11 cellular contexts compared by ENCODE assay signal in genomic region chr3:30548605-30549004, GRCh38. TPM values are rescaled to one million over a fixed set of nuclear protein-coding genes. Genes with fewer than 3 reads are reported as not detected.
DNase-seq lines count a peak whose midpoint lies in the region; ATAC-seq and TF ChIP-seq lines count a peak whose summit lies in the region.
"Had no signal": no experiment of that assay in that cellular context is flagged by ENCODE, and none has a peak within 500 bp of the region (broad histone marks: within the 10 kb centered on the region; RNA-seq: fewer than 3 reads in every experiment).

No MANE protein-coding gene starts in this region.

- no peaks in the 10 kb centered on the region for H3K79me2 ChIP-seq in neural progenitor cell (ENCODE audit: low read depth)

- H3K27ac ChIP-seq in HUES48 (ENCODE audit: low read depth, low read length) (peak overlapping the region; percentile 96), neural progenitor cell (no peak overlapping the region), gastroesophageal sphincter (no peak overlapping the region)
- H3K27ac ChIP-seq: right lobe of liver had no signal

- no peak overlapping the region for H3K4me3 ChIP-seq in HUES48 (ENCODE audit: low read depth, low read length)
- H3K4me3 ChIP-seq in neural progenitor cell, result no peak overlapping the region
- H3K4me3 ChIP-seq in gastroesophageal sphincter, result no peak overlapping the region
- H3K4me3 ChIP-seq: right lobe of liver had no signal

- no peak for TF ChIP-seq POLR2A in gastroesophageal sphincter (IDR thresholded peaks at IDR 0.05)

- H2AFZ ChIP-seq in neural progenitor cell (replicated peaks), result no peak overlapping the region

- H3K27me3 Mint-ChIP-seq in activated naive CD4-positive, alpha-beta T cell treated with anti-CD3 and anti-CD28 coated beads for 36 hours (ENCODE audit: low read depth), result no peaks in the 10 kb centered on the region
- no peaks in the 10 kb centered on the region for H3K27me3 Mint-ChIP-seq in neural progenitor cell (ENCODE audit: insufficient read depth, low read depth)

- no peaks in the 10 kb centered on the region for H3K36me3 ChIP-seq in HUES48 (ENCODE audit: control insufficient read depth, insufficient read depth, low read length)
- H3K36me3 ChIP-seq in neural progenitor cell, result no peaks in the 10 kb centered on the region
- no peaks in the 10 kb centered on the region for H3K36me3 ChIP-seq in gastroesophageal sphincter
- H3K36me3 ChIP-seq: right lobe of liver had no signal

- H3K4me3 Mint-ChIP-seq in activated naive CD4-positive, alpha-beta T cell treated with anti-CD3 and anti-CD28 coated beads for 36 hours, result no peak overlapping the region
- H3K4me3 Mint-ChIP-seq in neural progenitor cell, result no peak overlapping the region

- H3K4me1 ChIP-seq in HUES48 (ENCODE audit: control insufficient read depth, insufficient read depth, low read length) (peaks cover 45% of the 10 kb centered on the region), neural progenitor cell (peaks cover 27% of the 10 kb centered on the region), gastroesophageal sphincter (peaks cover 0 to 4% (median 0%) of the 10 kb centered on the region in 3 donors)
- H3K4me1 ChIP-seq: right lobe of liver had no signal

- H3K27ac Mint-ChIP-seq in activated naive CD4-positive, alpha-beta T cell treated with anti-CD3 and anti-CD28 coated beads for 36 hours, result no peak overlapping the region
- H3K27ac Mint-ChIP-seq in neural progenitor cell, result no peak overlapping the region

- H3K27me3 ChIP-seq in HUES48 (ENCODE audit: control insufficient read depth, insufficient read depth, low read length) (no peaks in the 10 kb centered on the region), neural progenitor cell (peaks cover 5% of the 10 kb centered on the region), gastroesophageal sphincter (no peaks in the 10 kb centered on the region)
- H3K27me3 ChIP-seq: right lobe of liver had no signal

- intact Hi-C loops in activated naive CD4-positive, alpha-beta T cell treated with anti-CD3 and anti-CD28 coated beads for 36 hours (cut with micrococcal nuclease), result no loop called here

- peaks cover 36% of the 10 kb centered on the region for H3F3A ChIP-seq in neural progenitor cell (ENCODE audit: low read depth)

- no peak for TF ChIP-seq CTCF in neural progenitor cell (IDR thresholded peaks at IDR 0.05)
- TF ChIP-seq CTCF in gastroesophageal sphincter (IDR thresholded peaks at IDR 0.05), result no peak

- DNase-seq in activated naive CD4-positive, alpha-beta T cell treated with anti-CD3 and anti-CD28 coated beads for 36 hours, result peak; percentile 44
- DNase-seq in neural progenitor cell (ENCODE audit: low spot score) (no peak), NOMO-1 treated with DMSO at 0.1 percent for 48 hours (lab: John Stamatoyannopoulos, UW; ENCODE audit: unreplicated experiment) (no peak), NCI-H1092 treated with DMSO at 0.1 percent for 48 hours (lab: John Stamatoyannopoulos, UW) (no peak)
- DNase-seq: head of caudate nucleus, right lobe of liver had no signal

- ATAC-seq in GM18867 (IDR thresholded peaks at IDR 0.05; ENCODE audit: unreplicated experiment) (peak; percentile 62), GM19397 (IDR thresholded peaks at IDR 0.05; ENCODE audit: unreplicated experiment) (no peak), gastroesophageal sphincter (no peak)
- ATAC-seq: Panc1 had no signal

- H3K4me1 Mint-ChIP-seq in activated naive CD4-positive, alpha-beta T cell treated with anti-CD3 and anti-CD28 coated beads for 36 hours (ENCODE audit: low read depth), result peaks cover 39% of the 10 kb centered on the region
- peaks cover 25% of the 10 kb centered on the region for H3K4me1 Mint-ChIP-seq in neural progenitor cell

- peak overlapping the region; percentile 18; the same call in 1 of the 2 replicates for H3K9ac ChIP-seq in HUES48 (ENCODE audit: low read depth, low read length)
- H3K9ac ChIP-seq in neural progenitor cell, result no peak overlapping the region

- peak overlapping the region; percentile 55 for H3K4me2 ChIP-seq in neural progenitor cell

- peaks cover 5% of the 10 kb centered on the region; the same call in 1 of the 2 replicates for H3K9me3 ChIP-seq in HUES48 (ENCODE audit: control insufficient read depth, insufficient read depth, low read length)
- no peaks in the 10 kb centered on the region for H3K9me3 ChIP-seq in neural progenitor cell (ENCODE audit: low read depth)
- H3K9me3 ChIP-seq in gastroesophageal sphincter, result no peaks in the 10 kb centered on the region
- H3K9me3 ChIP-seq: right lobe of liver had no signal

- H3K9me3 Mint-ChIP-seq in activated naive CD4-positive, alpha-beta T cell treated with anti-CD3 and anti-CD28 coated beads for 36 hours, result no peaks in the 10 kb centered on the region
- peaks cover 12% of the 10 kb centered on the region for H3K9me3 Mint-ChIP-seq in neural progenitor cell

- no peaks in the 10 kb centered on the region for H3K36me3 Mint-ChIP-seq in activated naive CD4-positive, alpha-beta T cell treated with anti-CD3 and anti-CD28 coated beads for 36 hours (ENCODE audit: low read depth)
- H3K36me3 Mint-ChIP-seq in neural progenitor cell, result peaks cover 5% of the 10 kb centered on the region

- WGBS in gastroesophageal sphincter (ENCODE audit: low coverage in 1 of 2), 2 donors, result 71% methylated on average over 3 of the region's 4 CpGs; no CpG with 5 or more reads in 1 of the 2 donors

- no peak for TF ChIP-seq EP300 in gastroesophageal sphincter (IDR thresholded peaks at IDR 0.05)

- H4K20me1 ChIP-seq in neural progenitor cell (ENCODE audit: low read depth), result peaks cover 4% of the 10 kb centered on the region

- CTCF ChIA-PET in activated naive CD4-positive, alpha-beta T cell treated with anti-CD3 and anti-CD28 coated beads for 36 hours (lab: Charles Lee), result interaction anchor here (0.7 kb wide), 1 partner anchor 436 kb away, joined by 3 read pairs; no protein-coding TSS in a partner anchor

RNA-seq across cellular contexts. Expression of gene TGFBR2, which starts 57.8 kb away (rescaled TPM):
- total RNA-seq in activated naive CD4-positive, alpha-beta T cell treated with anti-CD3 and anti-CD28 coated beads for 36 hours, result 10 to 100 TPM; 57.8 to 58.1 TPM
- 5.8 and 7.3 TPM in 2 replicates for total RNA-seq in neural progenitor cell (ENCODE audit: low replicate concordance)
- 100 to 1,000 TPM; 174 to 297 (median 231) TPM for total RNA-seq in gastroesophageal sphincter
